25 cellular contexts compared by ENCODE assay signal in the genomic region with DNA sequence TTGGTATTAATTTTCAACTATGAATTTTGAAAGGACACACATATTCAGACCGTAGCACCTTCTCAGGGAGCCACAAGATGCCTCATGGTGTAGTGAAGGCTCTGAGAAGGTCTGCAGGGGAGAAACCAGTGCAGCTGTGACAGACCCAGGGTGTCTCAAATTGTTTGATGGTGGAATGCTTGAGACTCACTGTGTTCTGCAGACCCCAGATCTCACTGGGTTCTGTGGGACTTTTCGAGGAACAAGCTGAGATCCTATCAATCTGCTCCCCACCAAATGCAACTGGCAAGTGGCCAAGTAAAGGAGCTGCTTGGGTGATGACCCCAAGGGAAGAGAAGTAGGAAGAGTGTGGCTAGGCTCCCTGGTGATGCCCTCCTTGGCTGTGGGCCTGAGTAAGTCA.
DNase-seq lines count a peak whose midpoint lies in the region; ATAC-seq, FAIRE-seq and TF ChIP-seq lines count a peak whose summit lies in the region.
"Had no signal": no experiment of that assay in that cellular context is flagged by ENCODE, and none has a peak within 500 bp of the region (broad histone marks: within the 10 kb centered on the region; RNA-seq: fewer than 3 reads in every experiment).

No MANE protein-coding gene starts in this region.

- ATAC-seq in left ventricle myocardium superior (no peak), heart right ventricle (no peak), K562 (no peak), upper lobe of right lung (no peak)
- ATAC-seq: body of pancreas; effector memory CD8-positive, alpha-beta T cell; gastroesophageal sphincter; HCT116; HepG2; lower lobe of right lung; stimulated activated naive B cell treated with anti-CD40 and anti-IgM and Interleukin-4, amounts not matched to agents 10 μg/mL and 1 μg/mL and 100 μg/mL, for 72 hours had no signal

- H4K20me1 ChIP-seq in K562 (replicated peaks; ENCODE audit: control insufficient read depth, insufficient read depth, low read length) = peaks cover 7% of the 10 kb centered on the region; the same call in 1 of the 2 replicates

- no peak overlapping the region for H2AK5ac ChIP-seq in mesendoderm (ENCODE audit: low read length)

- no peak overlapping the region for H3K56ac ChIP-seq in mesendoderm (ENCODE audit: low read length)

- no peak overlapping the region for H3K9ac ChIP-seq in K562 (ENCODE audit: insufficient read depth in 1 of 2, low read depth in 2 of 2, low read length in 2 of 2)
- no peak overlapping the region for H3K9ac ChIP-seq in mesendoderm (ENCODE audit: low read length)

- peaks cover 0 to 7% (median 3%) of the 10 kb centered on the region in 9 donors for H3K4me1 ChIP-seq in heart right ventricle
- H3K4me1 ChIP-seq in K562 (replicated peaks in 1 of 2; ENCODE audit: control insufficient read depth in 2 of 2, insufficient read depth in 2 of 2, low read length in 2 of 2) = no peaks in the 10 kb centered on the region
- no peaks in the 10 kb centered on the region for H3K4me1 ChIP-seq in upper lobe of right lung
- peaks cover 2% of the 10 kb centered on the region for H3K4me1 ChIP-seq in mesendoderm (ENCODE audit: control insufficient read depth, low read depth, low read length)
- H3K4me1 ChIP-seq: body of pancreas, gastroesophageal sphincter, lower lobe of right lung, testis had no signal

- no peaks in the 10 kb centered on the region for H3K4me1 Mint-ChIP-seq in osteocyte (ENCODE audit: unreplicated experiment)
- H3K4me1 Mint-ChIP-seq: activated CD4-positive, alpha-beta T cell treated with anti-CD3 and anti-CD28 coated beads, Interleukin-2, amount 10 ng/mL, durations not matched to agents 24 days and 14 days had no signal

- H3K36me3 ChIP-seq in heart right ventricle (no peaks in the 10 kb centered on the region), K562 (ENCODE audit: control insufficient read depth, insufficient read depth, low read length) (no peaks in the 10 kb centered on the region), upper lobe of right lung (no peaks in the 10 kb centered on the region), mesendoderm (ENCODE audit: control insufficient read depth, insufficient read depth, low read length) (no peaks in the 10 kb centered on the region)
- H3K36me3 ChIP-seq: gastroesophageal sphincter, lower lobe of right lung had no signal

- no peaks in the 10 kb centered on the region for H3K79me1 ChIP-seq in mesendoderm (ENCODE audit: low read length)

- H3K27ac ChIP-seq in heart right ventricle = no peak overlapping the region
- H3K27ac ChIP-seq in K562 (ENCODE audit: extremely low read depth, low read depth, low read length) = no peak overlapping the region
- no peak overlapping the region for H3K27ac ChIP-seq in upper lobe of right lung
- H3K27ac ChIP-seq in mesendoderm (ENCODE audit: low read depth, low read length) = no peak overlapping the region
- H3K27ac ChIP-seq: body of pancreas, gastroesophageal sphincter, HL-60, lower lobe of right lung, SK-N-MC, testis had no signal

- no peak overlapping the region for H3K23ac ChIP-seq in mesendoderm (ENCODE audit: low read length)

- H3K4me2 ChIP-seq in K562 (ENCODE audit: insufficient read depth, low read length) (no peak overlapping the region), mesendoderm (ENCODE audit: low read length) (no peak overlapping the region)

- no peak overlapping the region for H3K27ac Mint-ChIP-seq in osteocyte (ENCODE audit: unreplicated experiment)
- H3K27ac Mint-ChIP-seq: activated CD4-positive, alpha-beta T cell treated with anti-CD3 and anti-CD28 coated beads, Interleukin-2, amount 10 ng/mL, durations not matched to agents 24 days and 14 days; effector memory CD8-positive, alpha-beta T cell; stimulated activated naive B cell treated with anti-CD40 and anti-IgM and Interleukin-4, amounts not matched to agents 10 μg/mL and 1 μg/mL and 100 μg/mL, for 72 hours; T-helper 1 cell treated with Interleukin-12 subunit alpha and Interleukin-12 subunit beta and Interleukin-4 antibody, amounts not matched to agents 30 μg/mL and 1 μg/mL, for 36 hours had no signal

- H3K27me3 ChIP-seq in heart right ventricle = peaks cover 0 to 8% (median 0%) of the 10 kb centered on the region in 7 donors
- H3K27me3 ChIP-seq in K562 (ENCODE audit: control insufficient read depth in 2 of 2, insufficient read depth in 2 of 2, low read length in 2 of 2) = peaks cover 9 to 63% of the 10 kb centered on the region in 2 experiments
- no peaks in the 10 kb centered on the region for H3K27me3 ChIP-seq in upper lobe of right lung
- H3K27me3 ChIP-seq in mesendoderm (ENCODE audit: insufficient read depth, low read length, poor library complexity) = no peaks in the 10 kb centered on the region
- H3K27me3 ChIP-seq: body of pancreas, testis had no signal

- no peak overlapping the region for H3K4me3 ChIP-seq in heart right ventricle
- no peak overlapping the region for H3K4me3 ChIP-seq in K562
- H3K4me3 ChIP-seq in upper lobe of right lung = no peak overlapping the region
- no peak overlapping the region for H3K4me3 ChIP-seq in mesendoderm (ENCODE audit: low read length)
- H3K4me3 ChIP-seq: body of pancreas, gastroesophageal sphincter, lower lobe of right lung, SK-N-MC, testis had no signal

- DNase-seq in left ventricle myocardium superior (peak; percentile 1), heart right ventricle (no peak), K562 (ENCODE audit: extremely low read depth in 1 of 4, low spot score in 3 of 4) (no peak), osteocyte (ENCODE audit: extremely low spot score, unreplicated experiment) (peak; percentile 72), upper lobe of right lung (peak; percentile 19), ecto neural progenitor cell (ENCODE audit: low spot score) (no peak), mesendoderm (no peak)
- DNase-seq in stimulated activated CD4-positive, alpha-beta T cell treated with anti-CD3 and anti-CD28 coated beads, Interleukin-2, amount 100 ng/mL, for 48 hours = no peak
- DNase-seq: activated CD4-positive, alpha-beta T cell treated with anti-CD3 and anti-CD28 coated beads, Interleukin-2, amount 10 ng/mL, durations not matched to agents 24 days and 14 days; activated gamma-delta T cell; C1 segment of cervical spinal cord; DND-41; effector memory CD8-positive, alpha-beta T cell; lower lobe of right lung; NCI-H1930; stimulated activated CD4-positive, alpha-beta T cell treated with anti-CD3 and anti-CD28 coated beads, Interleukin-4, amount 100 ng/mL, for 1 hour; stimulated activated naive B cell treated with anti-CD40 and anti-IgM and Interleukin-4, amounts not matched to agents 10 μg/mL and 1 μg/mL and 100 μg/mL, for 72 hours had no signal

- FAIRE-seq in K562 (lab: Jason Lieb, UNC) = no peak
- FAIRE-seq: HepG2 had no signal

- no TSS peak for BruUV-seq in K562 (replicated peaks; lab: Mats Ljungman, UMichigan)

- intact Hi-C loops in left ventricle myocardium superior (cut with micrococcal nuclease) (no loop called here), heart right ventricle (cut with DNase I) (no loop called here), K562 (cut with micrococcal nuclease) (no loop called here), upper lobe of right lung (cut with DNase I) (no loop called here)

- TF ChIP-seq POLR2A in K562 (conservative IDR thresholded peaks at IDR 0.05) = no peak

- no peak overlapping the region for H2AFZ ChIP-seq in K562 (ENCODE audit: low read depth, low read length)

- no peak overlapping the region for H4K8ac ChIP-seq in mesendoderm (ENCODE audit: low read depth, low read length)

- H2BK15ac ChIP-seq in mesendoderm (replicated peaks; ENCODE audit: low read depth) = no peak overlapping the region

- no peak overlapping the region for H3K4me3 Mint-ChIP-seq in osteocyte (ENCODE audit: unreplicated experiment)
- H3K4me3 Mint-ChIP-seq: activated CD4-positive, alpha-beta T cell treated with anti-CD3 and anti-CD28 coated beads, Interleukin-2, amount 10 ng/mL, durations not matched to agents 24 days and 14 days; effector memory CD8-positive, alpha-beta T cell; stimulated activated naive B cell treated with anti-CD40 and anti-IgM and Interleukin-4, amounts not matched to agents 10 μg/mL and 1 μg/mL and 100 μg/mL, for 72 hours; T-helper 1 cell treated with Interleukin-12 subunit alpha and Interleukin-12 subunit beta and Interleukin-4 antibody, amounts not matched to agents 30 μg/mL and 1 μg/mL, for 36 hours had no signal

- no peaks in the 10 kb centered on the region for H3K9me1 ChIP-seq in K562 (ENCODE audit: control insufficient read depth, insufficient read depth, low read length)

- no peak overlapping the region for H3K4ac ChIP-seq in mesendoderm (ENCODE audit: low read depth, low read length)

- H2BK120ac ChIP-seq in mesendoderm (ENCODE audit: low read depth, low read length) = no peak overlapping the region

- no peak overlapping the region for H4K5ac ChIP-seq in mesendoderm (ENCODE audit: low read length)

- no peaks in the 10 kb centered on the region for H3K36me3 Mint-ChIP-seq in osteocyte (ENCODE audit: unreplicated experiment)
- H3K36me3 Mint-ChIP-seq: stimulated activated naive B cell treated with anti-CD40 and anti-IgM and Interleukin-4, amounts not matched to agents 10 μg/mL and 1 μg/mL and 100 μg/mL, for 72 hours had no signal

- no peak for TF ChIP-seq RAD21 in K562 (CRISPR knock-in tag; conservative IDR thresholded peaks at IDR 0.05 in 1 of 2, IDR thresholded peaks at IDR 0.05 in 1 of 2)

- WGBS in heart right ventricle, 2 donors = 91 to 93% methylated on average over 2 of the region's 2 CpGs
- 3% methylated on average over 2 of the region's 2 CpGs for WGBS in K562 (ENCODE audit: insufficient coverage, low coverage, missing lambda C conversion rate)
- whole genome bisulfite sequencing in mesendoderm (ENCODE audit: extremely low coverage, insufficient coverage, low lambda C conversion rate) = no CpG with 5 or more reads among the region's 2 CpGs

- TF ChIP-seq EP300 in K562 (IDR thresholded peaks at IDR 0.05; ENCODE audit: low read length) = no peak

- POLR2A ChIA-PET in K562 (lab: Yijun Ruan, JAX) = interaction anchor here (0.7 kb wide), 2 partner anchors 9 to 12 kb away, joined by 3 read pairs; no protein-coding TSS in a partner anchor

- CTCF ChIA-PET in K562 (lab: Yijun Ruan, JAX; ENCODE audit: low intra/inter-chr PET ratio) = no interaction called here

- H3K9me3 ChIP-seq in heart right ventricle = no peaks in the 10 kb centered on the region
- no peaks in the 10 kb centered on the region for H3K9me3 ChIP-seq in K562 (replicated peaks; ENCODE audit: control insufficient read depth, insufficient read depth, low read depth, low read length)
- H3K9me3 ChIP-seq in upper lobe of right lung = no peaks in the 10 kb centered on the region
- H3K9me3 ChIP-seq: body of pancreas, gastroesophageal sphincter, lower lobe of right lung, testis had no signal

- no peaks in the 10 kb centered on the region for H3K9me3 Mint-ChIP-seq in osteocyte (ENCODE audit: unreplicated experiment)
- H3K9me3 Mint-ChIP-seq: activated CD4-positive, alpha-beta T cell treated with anti-CD3 and anti-CD28 coated beads, Interleukin-2, amount 10 ng/mL, durations not matched to agents 24 days and 14 days; effector memory CD8-positive, alpha-beta T cell; stimulated activated naive B cell treated with anti-CD40 and anti-IgM and Interleukin-4, amounts not matched to agents 10 μg/mL and 1 μg/mL and 100 μg/mL, for 72 hours; T-helper 1 cell treated with Interleukin-12 subunit alpha and Interleukin-12 subunit beta and Interleukin-4 antibody, amounts not matched to agents 30 μg/mL and 1 μg/mL, for 36 hours had no signal

- H2BK5ac ChIP-seq in mesendoderm (ENCODE audit: low read length) = no peak overlapping the region

- H3K18ac ChIP-seq in mesendoderm (ENCODE audit: low read length) = no peak overlapping the region

- TF ChIP-seq CTCF in heart right ventricle (IDR thresholded peaks at IDR 0.05) (no peak), K562 (IDR thresholded peaks at IDR 0.05 in 2 of 3, conservative IDR thresholded peaks at IDR 0.05 in 1 of 3; ENCODE audit: insufficient read depth in 2 of 3, low read depth in 1 of 3, low read length in 3 of 3) (no peak), osteocyte (IDR thresholded peaks at IDR 0.05) (no peak), upper lobe of right lung (IDR thresholded peaks at IDR 0.05) (no peak)

- in situ Hi-C loops in K562 (cut with MboI) = no loop called here

- peaks cover 26% of the 10 kb centered on the region for H3K27me3 Mint-ChIP-seq in osteocyte (ENCODE audit: unreplicated experiment)
- H3K27me3 Mint-ChIP-seq: activated CD4-positive, alpha-beta T cell treated with anti-CD3 and anti-CD28 coated beads, Interleukin-2, amount 10 ng/mL, durations not matched to agents 24 days and 14 days had no signal

- H3K79me2 ChIP-seq in K562 (ENCODE audit: control insufficient read depth, insufficient read depth, low read length) = no peaks in the 10 kb centered on the region
- no peaks in the 10 kb centered on the region for H3K79me2 ChIP-seq in mesendoderm (ENCODE audit: control insufficient read depth, insufficient read depth, low read length)

Comparison
In these comparisons a context has a peak if more than half of its experiments do, and no peak if none do; other contexts are left out.
1. DNase-seq: peak in left ventricle myocardium superior (single experiment), osteocyte (single experiment) and upper lobe of right lung (single experiment); none in heart right ventricle (0 of 2), K562 (0 of 4), stimulated activated CD4-positive, alpha-beta T cell treated with anti-CD3 and anti-CD28 coated beads, Interleukin-2, amount 100 ng/mL, for 48 hours (0 of 2), ecto neural progenitor cell (single experiment) and mesendoderm (single experiment).